ENCODE assay signal across 29 cellular contexts in the genomic region with DNA sequence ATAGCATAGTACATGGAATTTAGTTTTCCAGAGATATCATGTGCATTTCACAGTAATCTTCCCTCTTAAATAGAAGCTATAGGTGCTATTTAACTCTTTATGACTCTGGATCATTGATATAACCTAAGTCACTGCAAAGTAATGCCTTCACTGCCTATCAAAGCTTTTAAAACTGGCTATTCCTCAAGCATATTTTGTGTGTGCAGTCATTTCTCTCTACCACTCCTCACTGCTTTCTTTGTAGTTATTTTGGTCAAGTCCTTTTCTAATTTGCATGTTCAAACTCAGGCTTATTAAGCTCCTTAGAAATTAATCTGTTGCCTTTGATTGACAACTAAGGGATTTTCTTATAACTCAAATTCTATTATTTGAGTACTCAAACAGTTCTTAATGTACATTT.
"Had no signal": no experiment of that assay in that cellular context is flagged by ENCODE, and none has a peak within 500 bp of the region (broad histone marks: within the 10 kb centered on the region; RNA-seq: fewer than 3 reads in every experiment).

No MANE protein-coding gene starts in this region.

- H3K27ac Mint-ChIP-seq: activated B cell treated with CpG ODN at 0.5 μM for 24 hours; activated CD8-positive, alpha-beta T cell treated with anti-CD3 and anti-CD28 coated beads, Interleukin-2, amount 10 ng/mL, durations not matched to agents 7 days and 5 days; activated naive CD4-positive, alpha-beta T cell treated with anti-CD3 and anti-CD28 coated beads for 36 hours; activated naive CD8-positive, alpha-beta T cell treated with anti-CD3 and anti-CD28 coated beads, Interleukin-2, amount 10 ng/mL, durations not matched to agents 7 days and 5 days; natural killer cell; neural progenitor cell; stimulated activated memory B cell treated with anti-CD40 and anti-IgM and Interleukin-4, amounts not matched to agents 10 μg/mL and 1 μg/mL and 100 μg/mL, for 72 hours; stimulated activated naive CD8-positive, alpha-beta T cell treated with anti-CD3 and anti-CD28 coated beads, Interleukin-15, amount 100 ng/mL, for 72 hours; T-helper 2 cell treated with Interferon-gamma antibody and Interleukin-4, amounts not matched to agents 5 μg/mL and 100 μg/mL, for 36 hours; type B pancreatic cell had no signal

- H3K9ac ChIP-seq: neural progenitor cell had no signal

- H3K27me3 ChIP-seq: ascending aorta, heart left ventricle, left lung, neural progenitor cell, vagina had no signal

- H3K9me3 ChIP-seq: ascending aorta, left lung, lower lobe of right lung, vagina had no signal

- H3K4me2 ChIP-seq: neural progenitor cell had no signal

- DNase-seq: activated B cell treated with CpG ODN at 0.5 μM for 24 hours; activated CD4-positive, alpha-beta T cell treated with anti-CD3 and anti-CD28 coated beads, Interleukin-2, amount 50 U/mL, for 1 hour; activated CD8-positive, alpha-beta T cell treated with anti-CD3 and anti-CD28 coated beads, Interleukin-2, amount 10 ng/mL, durations not matched to agents 7 days and 5 days; activated effector memory CD4-positive, alpha-beta T cell treated with Interleukin-2 at 50 U/mL for 16 hours; activated naive CD4-positive, alpha-beta T cell treated with anti-CD3 and anti-CD28 coated beads for 36 hours; activated naive CD8-positive, alpha-beta T cell treated with anti-CD3 and anti-CD28 coated beads, Interleukin-2, amount 10 ng/mL, durations not matched to agents 7 days and 5 days; activated T-cell treated with anti-CD3 and anti-CD28 coated beads for 4 hours; effector CD8-positive, alpha-beta T cell; heart left ventricle; hypothalamus; immature natural killer cell; left lung; lower lobe of right lung; mesenchymal stem cell; natural killer cell; occipital lobe; right cardiac atrium; stimulated activated CD4-positive, alpha-beta T cell treated with anti-CD3 and anti-CD28 coated beads, Interleukin-1b, Interleukin-23, amount 100 ng/mL, for 48 hours; stimulated activated CD4-positive, alpha-beta T cell treated with anti-CD3 and anti-CD28 coated beads, Interleukin-4, amount 100 ng/mL, for 4 hours; stimulated activated CD8-positive, alpha-beta memory T cell treated with anti-CD3 and anti-CD28 coated beads, Interleukin-4, amount 100 ng/mL, for 48 hours; stimulated activated naive CD8-positive, alpha-beta T cell treated with anti-CD3 and anti-CD28 coated beads, Interleukin-15, amount 100 ng/mL, for 72 hours; substantia nigra; T-helper 1 cell had no signal

- H2AFZ ChIP-seq: neural progenitor cell had no signal

- ATAC-seq: activated CD8-positive, alpha-beta T cell treated with anti-CD3 and anti-CD28 coated beads, Interleukin-2, amount 10 ng/mL, durations not matched to agents 7 days and 5 days; heart left ventricle; left lung; lower lobe of right lung; natural killer cell; right cardiac atrium; stimulated activated memory B cell treated with anti-CD40 and anti-IgM and Interleukin-4, amounts not matched to agents 10 μg/mL and 1 μg/mL and 100 μg/mL, for 72 hours; stimulated activated naive CD8-positive, alpha-beta T cell treated with anti-CD3 and anti-CD28 coated beads, Interleukin-15, amount 100 ng/mL, for 72 hours had no signal

- H3K4me3 ChIP-seq: ascending aorta, heart left ventricle, left lung, lower lobe of right lung, neural progenitor cell, vagina had no signal

- H3K27ac ChIP-seq: ascending aorta, heart left ventricle, left lung, lower lobe of right lung, neural progenitor cell, vagina had no signal

- H3K36me3 Mint-ChIP-seq: neural progenitor cell; stimulated activated memory B cell treated with anti-CD40 and anti-IgM and Interleukin-4, amounts not matched to agents 10 μg/mL and 1 μg/mL and 100 μg/mL, for 72 hours; type B pancreatic cell had no signal

- H3K36me3 ChIP-seq: ascending aorta, heart left ventricle, left lung, lower lobe of right lung, neural progenitor cell, vagina had no signal

- H3K4me1 ChIP-seq: ascending aorta, heart left ventricle, left lung, neural progenitor cell, vagina had no signal

- H3K9me3 Mint-ChIP-seq: activated naive CD4-positive, alpha-beta T cell treated with anti-CD3 and anti-CD28 coated beads for 36 hours; T-helper 2 cell treated with Interferon-gamma antibody and Interleukin-4, amounts not matched to agents 5 μg/mL and 100 μg/mL, for 36 hours had no signal
